27 cellular contexts compared by ENCODE assay signal in the genomic region with DNA sequence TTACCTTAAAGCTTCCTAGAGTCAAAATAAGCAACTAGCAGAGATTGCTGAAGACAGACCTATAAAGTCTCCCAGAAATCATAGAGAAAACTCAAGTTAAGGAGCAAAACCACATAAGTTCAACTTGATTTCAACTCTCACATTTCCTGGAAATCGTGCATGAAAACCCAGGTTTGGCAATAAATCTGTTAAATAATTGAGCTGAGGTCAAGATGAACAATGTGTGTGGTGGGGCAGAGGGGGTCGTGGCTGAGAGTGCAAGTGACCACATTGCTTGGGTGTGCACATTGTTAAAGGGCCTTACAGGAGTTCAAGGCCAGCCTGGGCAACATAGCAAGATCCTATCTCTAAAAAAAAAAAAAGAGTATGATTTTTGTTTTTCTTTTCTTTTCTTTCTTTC.
"Had no signal": no experiment of that assay in that cellular context is flagged by ENCODE, and none has a peak within 500 bp of the region (broad histone marks: within the 10 kb centered on the region; RNA-seq: fewer than 3 reads in every experiment).

No MANE protein-coding gene starts in this region.

- H3K4me3 Mint-ChIP-seq: activated B cell treated with CpG ODN at 0.5 μM for 24 hours; activated CD8-positive, alpha-beta T cell treated with anti-CD3 and anti-CD28 coated beads for 36 hours; activated naive CD8-positive, alpha-beta T cell; activated T-cell treated with anti-CD3 and anti-CD28 coated beads, Interleukin-2, amount 50 U/mL, for 4 hours; activated T-helper 17 cell treated with anti-CD3 and anti-CD28 coated beads, Interleukin-2, amount 50 U/mL, for 72 hours; effector memory CD8-positive, alpha-beta T cell; T-helper 17 cell had no signal

- H3K4me1 Mint-ChIP-seq: activated B cell treated with CpG ODN at 0.5 μM for 24 hours; activated T-helper 17 cell treated with anti-CD3 and anti-CD28 coated beads, Interleukin-2, amount 50 U/mL, for 72 hours; T-helper 17 cell had no signal

- H3K27me3 Mint-ChIP-seq: activated B cell treated with CpG ODN at 0.5 μM for 24 hours; activated CD8-positive, alpha-beta T cell treated with anti-CD3 and anti-CD28 coated beads for 36 hours; activated naive CD8-positive, alpha-beta T cell; activated T-helper 17 cell treated with anti-CD3 and anti-CD28 coated beads, Interleukin-2, amount 50 U/mL, for 72 hours; effector memory CD8-positive, alpha-beta T cell; T-helper 17 cell had no signal

- H3K36me3 Mint-ChIP-seq: activated naive CD8-positive, alpha-beta T cell had no signal

- H3K9me3 Mint-ChIP-seq: activated B cell treated with CpG ODN at 0.5 μM for 24 hours; activated CD8-positive, alpha-beta T cell treated with anti-CD3 and anti-CD28 coated beads for 36 hours; activated T-helper 17 cell treated with anti-CD3 and anti-CD28 coated beads, Interleukin-2, amount 50 U/mL, for 72 hours had no signal

- ATAC-seq: activated CD4-positive, CD25-positive, alpha-beta regulatory T cell treated with anti-CD3 and anti-CD28 coated beads, Interleukin-2, amount 50 U/mL, for 24 hours; activated CD8-positive, alpha-beta T cell treated with anti-CD3 and anti-CD28 coated beads for 36 hours; activated T-cell treated with anti-CD3 and anti-CD28 coated beads, Interleukin-2, amount 50 U/mL, for 4 hours; activated T-helper 17 cell treated with anti-CD3 and anti-CD28 coated beads, Interleukin-2, amount 50 U/mL, for 72 hours; body of pancreas; effector memory CD8-positive, alpha-beta T cell; T-helper 17 cell had no signal

- DNase-seq: activated B cell treated with CpG ODN at 0.5 μM for 24 hours; activated CD4-positive, alpha-beta T cell treated with anti-CD3 and anti-CD28 coated beads for 48 hours; activated CD4-positive, alpha-beta T cell treated with anti-CD3 and anti-CD28 coated beads, Interleukin-2, amount 50 U/mL, for 1 hour; activated CD4-positive, alpha-beta T cell treated with anti-CD3 and anti-CD28 coated beads, Interleukin-2, amount 50 U/mL, for 48 hours; activated CD8-positive, alpha-beta memory T cell treated with anti-CD3 and anti-CD28 coated beads for 24 hours; activated CD8-positive, alpha-beta T cell treated with anti-CD3 and anti-CD28 coated beads for 36 hours; activated effector memory CD4-positive, alpha-beta T cell treated with Interleukin-2 at 50 U/mL for 16 hours; activated gamma-delta T cell treated with Interleukin-2 at 50 U/mL for 16 hours; activated naive CD4-positive, alpha-beta T cell treated with anti-CD3 and anti-CD28 coated beads, Interleukin-2, amount 50 U/mL, for 16 hours; activated naive CD4-positive, alpha-beta T cell treated with Interleukin-2 at 50 U/mL for 16 hours; activated T-cell treated with anti-CD3 and anti-CD28 coated beads, Interleukin-2, amount 50 U/mL, for 4 hours; amniotic stem cell; anterior cingulate cortex; body of pancreas; caudate nucleus; cortex of kidney; dermis blood vessel endothelial cell; effector CD4-positive, alpha-beta T cell; effector memory CD8-positive, alpha-beta T cell; erythroblast; esophagus squamous epithelium; foreskin fibroblast; T-helper 1 cell; T-helper 17 cell had no signal

- H3K27ac Mint-ChIP-seq: activated B cell treated with CpG ODN at 0.5 μM for 24 hours; activated CD8-positive, alpha-beta T cell treated with anti-CD3 and anti-CD28 coated beads for 36 hours; activated naive CD8-positive, alpha-beta T cell; activated T-helper 17 cell treated with anti-CD3 and anti-CD28 coated beads, Interleukin-2, amount 50 U/mL, for 72 hours; effector memory CD8-positive, alpha-beta T cell; T-helper 17 cell had no signal
